8 cellular contexts compared by ENCODE assay signal in genomic region chr17:81222906-81223757, GRCh38.
DNase-seq lines count a peak whose midpoint lies in the region; ATAC-seq and TF ChIP-seq lines count a peak whose summit lies in the region.

TSS of gene CEP131 (minus strand) at chr17:81222965. CDS start at chr17:81220056, 2,909 bp downstream.

- no peaks in the 10 kb centered on the region for H3K27me3 Mint-ChIP-seq in central memory CD8-positive, alpha-beta T cell

- ATAC-seq in GM19035 (IDR thresholded peaks at IDR 0.05; ENCODE audit: unreplicated experiment), result peak; percentile 91
- peak; percentile 94 for ATAC-seq in HG03354 (IDR thresholded peaks at IDR 0.05; ENCODE audit: poor library complexity, severe bottlenecking, unreplicated experiment)
- peak; percentile 100 for ATAC-seq in central memory CD8-positive, alpha-beta T cell (replicated peaks; ENCODE audit: extremely low read depth, poor library complexity, severe bottlenecking)

- peaks cover 7% of the 10 kb centered on the region for H3K36me3 Mint-ChIP-seq in central memory CD8-positive, alpha-beta T cell (ENCODE audit: insufficient read depth)

- no peak for TF ChIP-seq CTCF in AG09319 (IDR thresholded peaks at IDR 0.05; ENCODE audit: low read depth, low read length)

- peaks cover 18% of the 10 kb centered on the region for H3K4me1 Mint-ChIP-seq in central memory CD8-positive, alpha-beta T cell

- H3K9me3 Mint-ChIP-seq in central memory CD8-positive, alpha-beta T cell, result no peaks in the 10 kb centered on the region

- H3K27ac Mint-ChIP-seq in central memory CD8-positive, alpha-beta T cell (ENCODE audit: low read depth), result peak within 1 kb of the TSS; percentile 61

- H3K4me3 Mint-ChIP-seq in central memory CD8-positive, alpha-beta T cell, result peak within 1 kb of the TSS; percentile 78

- DNase-seq in AG09319 (ENCODE audit: extremely low read depth, low read depth) (peak; percentile 96), NCI-H446 (lab: John Stamatoyannopoulos, UW) (peak; percentile 97 to 99), iris pigment epithelial cell (ENCODE audit: low read depth) (peak; percentile 99)
- DNase-seq in activated CD4-positive, CD25-positive, alpha-beta regulatory T cell treated with anti-CD3 and anti-CD28 coated beads, Interleukin-2, amount 50 U/mL, for 16 hours (ENCODE audit: low read depth, low spot score), result peak; percentile 97
- DNase-seq in central memory CD8-positive, alpha-beta T cell (ENCODE audit: low spot score in 2 of 2), result peak; percentile 98 to 99
- peak; percentile 99 to 100 for DNase-seq in stimulated activated CD4-positive, alpha-beta T cell treated with anti-CD3 and anti-CD28 coated beads, Interleukin-12 subunit alpha, Interleukin-12 subunit beta, amount 100 ng/mL, for 24 hours (ENCODE audit: low read depth in 2 of 2)

Comparison
In these comparisons a context has a peak if more than half of its experiments do, and no peak if none do; other contexts are left out.
1. Peak in every context shown above with its lines: DNase-seq and ATAC-seq.